1 cellular context compared by ENCODE assay signal in the genomic region with DNA sequence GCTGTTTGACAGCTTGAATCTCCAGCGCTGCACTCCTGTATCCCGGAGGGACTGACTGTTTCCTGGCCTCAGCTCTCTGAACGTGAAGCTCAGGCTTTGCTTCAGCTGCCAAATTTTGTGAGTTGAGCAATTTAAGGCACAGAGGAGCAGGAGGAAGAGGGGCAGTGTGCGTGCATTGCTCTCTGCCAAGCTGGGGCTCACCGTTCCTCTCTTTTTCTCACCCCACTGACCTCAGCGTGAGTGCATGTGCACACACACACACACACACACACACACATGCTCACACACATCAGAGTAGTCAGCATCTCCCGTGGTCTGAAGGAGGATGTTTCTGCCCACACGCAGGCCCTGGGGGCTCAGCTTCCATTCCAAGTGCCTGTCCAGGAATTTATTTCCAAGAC.
TF ChIP-seq lines count a peak whose summit lies in the region.

No MANE protein-coding gene starts in this region.

TF ChIP-seq in HEK293, 187 proteins besides CTCF, POLR2A, EP300 and RAD21 (continued from another document):
- TF ChIP-seq, protein P1, sequence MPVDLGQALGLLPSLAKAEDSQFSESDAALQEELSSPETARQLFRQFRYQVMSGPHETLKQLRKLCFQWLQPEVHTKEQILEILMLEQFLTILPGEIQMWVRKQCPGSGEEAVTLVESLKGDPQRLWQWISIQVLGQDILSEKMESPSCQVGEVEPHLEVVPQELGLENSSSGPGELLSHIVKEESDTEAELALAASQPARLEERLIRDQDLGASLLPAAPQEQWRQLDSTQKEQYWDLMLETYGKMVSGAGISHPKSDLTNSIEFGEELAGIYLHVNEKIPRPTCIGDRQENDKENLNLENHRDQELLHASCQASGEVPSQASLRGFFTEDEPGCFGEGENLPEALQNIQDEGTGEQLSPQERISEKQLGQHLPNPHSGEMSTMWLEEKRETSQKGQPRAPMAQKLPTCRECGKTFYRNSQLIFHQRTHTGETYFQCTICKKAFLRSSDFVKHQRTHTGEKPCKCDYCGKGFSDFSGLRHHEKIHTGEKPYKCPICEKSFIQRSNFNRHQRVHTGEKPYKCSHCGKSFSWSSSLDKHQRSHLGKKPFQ (tag by site-specific recombination; IDR thresholded peaks at IDR 0.05): no peak
- TF ChIP-seq ZNF423 (tag by site-specific recombination; IDR thresholded peaks at IDR 0.05): no peak
- no peak for TF ChIP-seq ZNF2 (tag by site-specific recombination; IDR thresholded peaks at IDR 0.05)
- no peak for TF ChIP-seq ZNF549 (tag by site-specific recombination; IDR thresholded peaks at IDR 0.05)
